ENCODE assay signal across 1 cellular context in the genomic region with DNA sequence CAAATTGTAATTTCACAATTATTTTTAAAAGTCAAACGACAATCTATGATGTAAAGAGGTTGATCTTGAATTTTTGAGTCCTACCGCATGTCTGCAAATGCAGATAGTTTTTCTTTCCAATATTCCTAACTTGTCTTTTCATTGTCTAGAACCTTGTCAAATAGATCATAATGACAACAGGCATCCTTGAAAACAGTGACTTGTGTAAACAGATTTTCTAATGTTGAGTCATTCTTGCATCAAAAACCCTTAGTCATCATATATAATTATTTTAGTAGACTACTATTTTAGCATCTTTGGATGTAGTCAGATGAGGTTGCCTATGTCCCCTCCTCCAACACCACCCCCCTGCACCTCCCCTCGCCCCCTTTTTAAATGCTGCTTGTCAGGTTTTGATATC.
A peak's percentile ranks its signal among the peaks of the same experiment; 100 is the strongest.
TF ChIP-seq lines count a peak whose summit lies in the region.

No MANE protein-coding gene starts in this region.

TF ChIP-seq in K562, 482 proteins besides CTCF, POLR2A, EP300 and RAD21 (continued from another document):
- TF ChIP-seq, protein P1, sequence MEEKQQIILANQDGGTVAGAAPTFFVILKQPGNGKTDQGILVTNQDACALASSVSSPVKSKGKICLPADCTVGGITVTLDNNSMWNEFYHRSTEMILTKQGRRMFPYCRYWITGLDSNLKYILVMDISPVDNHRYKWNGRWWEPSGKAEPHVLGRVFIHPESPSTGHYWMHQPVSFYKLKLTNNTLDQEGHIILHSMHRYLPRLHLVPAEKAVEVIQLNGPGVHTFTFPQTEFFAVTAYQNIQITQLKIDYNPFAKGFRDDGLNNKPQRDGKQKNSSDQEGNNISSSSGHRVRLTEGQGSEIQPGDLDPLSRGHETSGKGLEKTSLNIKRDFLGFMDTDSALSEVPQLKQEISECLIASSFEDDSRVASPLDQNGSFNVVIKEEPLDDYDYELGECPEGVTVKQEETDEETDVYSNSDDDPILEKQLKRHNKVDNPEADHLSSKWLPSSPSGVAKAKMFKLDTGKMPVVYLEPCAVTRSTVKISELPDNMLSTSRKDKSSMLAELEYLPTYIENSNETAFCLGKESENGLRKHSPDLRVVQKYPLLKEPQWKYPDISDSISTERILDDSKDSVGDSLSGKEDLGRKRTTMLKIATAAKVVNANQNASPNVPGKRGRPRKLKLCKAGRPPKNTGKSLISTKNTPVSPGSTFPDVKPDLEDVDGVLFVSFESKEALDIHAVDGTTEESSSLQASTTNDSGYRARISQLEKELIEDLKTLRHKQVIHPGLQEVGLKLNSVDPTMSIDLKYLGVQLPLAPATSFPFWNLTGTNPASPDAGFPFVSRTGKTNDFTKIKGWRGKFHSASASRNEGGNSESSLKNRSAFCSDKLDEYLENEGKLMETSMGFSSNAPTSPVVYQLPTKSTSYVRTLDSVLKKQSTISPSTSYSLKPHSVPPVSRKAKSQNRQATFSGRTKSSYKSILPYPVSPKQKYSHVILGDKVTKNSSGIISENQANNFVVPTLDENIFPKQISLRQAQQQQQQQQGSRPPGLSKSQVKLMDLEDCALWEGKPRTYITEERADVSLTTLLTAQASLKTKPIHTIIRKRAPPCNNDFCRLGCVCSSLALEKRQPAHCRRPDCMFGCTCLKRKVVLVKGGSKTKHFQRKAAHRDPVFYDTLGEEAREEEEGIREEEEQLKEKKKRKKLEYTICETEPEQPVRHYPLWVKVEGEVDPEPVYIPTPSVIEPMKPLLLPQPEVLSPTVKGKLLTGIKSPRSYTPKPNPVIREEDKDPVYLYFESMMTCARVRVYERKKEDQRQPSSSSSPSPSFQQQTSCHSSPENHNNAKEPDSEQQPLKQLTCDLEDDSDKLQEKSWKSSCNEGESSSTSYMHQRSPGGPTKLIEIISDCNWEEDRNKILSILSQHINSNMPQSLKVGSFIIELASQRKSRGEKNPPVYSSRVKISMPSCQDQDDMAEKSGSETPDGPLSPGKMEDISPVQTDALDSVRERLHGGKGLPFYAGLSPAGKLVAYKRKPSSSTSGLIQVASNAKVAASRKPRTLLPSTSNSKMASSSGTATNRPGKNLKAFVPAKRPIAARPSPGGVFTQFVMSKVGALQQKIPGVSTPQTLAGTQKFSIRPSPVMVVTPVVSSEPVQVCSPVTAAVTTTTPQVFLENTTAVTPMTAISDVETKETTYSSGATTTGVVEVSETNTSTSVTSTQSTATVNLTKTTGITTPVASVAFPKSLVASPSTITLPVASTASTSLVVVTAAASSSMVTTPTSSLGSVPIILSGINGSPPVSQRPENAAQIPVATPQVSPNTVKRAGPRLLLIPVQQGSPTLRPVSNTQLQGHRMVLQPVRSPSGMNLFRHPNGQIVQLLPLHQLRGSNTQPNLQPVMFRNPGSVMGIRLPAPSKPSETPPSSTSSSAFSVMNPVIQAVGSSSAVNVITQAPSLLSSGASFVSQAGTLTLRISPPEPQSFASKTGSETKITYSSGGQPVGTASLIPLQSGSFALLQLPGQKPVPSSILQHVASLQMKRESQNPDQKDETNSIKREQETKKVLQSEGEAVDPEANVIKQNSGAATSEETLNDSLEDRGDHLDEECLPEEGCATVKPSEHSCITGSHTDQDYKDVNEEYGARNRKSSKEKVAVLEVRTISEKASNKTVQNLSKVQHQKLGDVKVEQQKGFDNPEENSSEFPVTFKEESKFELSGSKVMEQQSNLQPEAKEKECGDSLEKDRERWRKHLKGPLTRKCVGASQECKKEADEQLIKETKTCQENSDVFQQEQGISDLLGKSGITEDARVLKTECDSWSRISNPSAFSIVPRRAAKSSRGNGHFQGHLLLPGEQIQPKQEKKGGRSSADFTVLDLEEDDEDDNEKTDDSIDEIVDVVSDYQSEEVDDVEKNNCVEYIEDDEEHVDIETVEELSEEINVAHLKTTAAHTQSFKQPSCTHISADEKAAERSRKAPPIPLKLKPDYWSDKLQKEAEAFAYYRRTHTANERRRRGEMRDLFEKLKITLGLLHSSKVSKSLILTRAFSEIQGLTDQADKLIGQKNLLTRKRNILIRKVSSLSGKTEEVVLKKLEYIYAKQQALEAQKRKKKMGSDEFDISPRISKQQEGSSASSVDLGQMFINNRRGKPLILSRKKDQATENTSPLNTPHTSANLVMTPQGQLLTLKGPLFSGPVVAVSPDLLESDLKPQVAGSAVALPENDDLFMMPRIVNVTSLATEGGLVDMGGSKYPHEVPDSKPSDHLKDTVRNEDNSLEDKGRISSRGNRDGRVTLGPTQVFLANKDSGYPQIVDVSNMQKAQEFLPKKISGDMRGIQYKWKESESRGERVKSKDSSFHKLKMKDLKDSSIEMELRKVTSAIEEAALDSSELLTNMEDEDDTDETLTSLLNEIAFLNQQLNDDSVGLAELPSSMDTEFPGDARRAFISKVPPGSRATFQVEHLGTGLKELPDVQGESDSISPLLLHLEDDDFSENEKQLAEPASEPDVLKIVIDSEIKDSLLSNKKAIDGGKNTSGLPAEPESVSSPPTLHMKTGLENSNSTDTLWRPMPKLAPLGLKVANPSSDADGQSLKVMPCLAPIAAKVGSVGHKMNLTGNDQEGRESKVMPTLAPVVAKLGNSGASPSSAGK (IDR thresholded peaks at IDR 0.05), result no peak
- TF ChIP-seq ZFX (CRISPR knock-in tag; IDR thresholded peaks at IDR 0.05), result no peak
- TF ChIP-seq CEBPG (CRISPR knock-in tag; IDR thresholded peaks at IDR 0.05), result no peak
- peak; percentile 38 to 64; a peak in 3 of 4 replicates for TF ChIP-seq CEBPG (tag; conservative IDR thresholded peaks at IDR 0.05 in 1 of 2, IDR thresholded peaks at IDR 0.05 in 1 of 2)
- TF ChIP-seq C11orf30 (IDR thresholded peaks at IDR 0.05; ENCODE audit: low read depth), result peak; percentile 93
- TF ChIP-seq MAFK (IDR thresholded peaks at IDR 0.05; ENCODE audit: low read length), result peak; percentile 93
- TF ChIP-seq, protein P2, sequence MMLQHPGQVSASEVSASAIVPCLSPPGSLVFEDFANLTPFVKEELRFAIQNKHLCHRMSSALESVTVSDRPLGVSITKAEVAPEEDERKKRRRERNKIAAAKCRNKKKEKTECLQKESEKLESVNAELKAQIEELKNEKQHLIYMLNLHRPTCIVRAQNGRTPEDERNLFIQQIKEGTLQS (IDR thresholded peaks at IDR 0.05), result peak; percentile 55
- TF ChIP-seq, protein P2 (CRISPR knock-in tag; conservative IDR thresholded peaks at IDR 0.05), result no peak
- peak; percentile 71 for TF ChIP-seq BACH1 (tag; IDR thresholded peaks at IDR 0.05)
- peak; percentile 53 for TF ChIP-seq NFE2 (IDR thresholded peaks at IDR 0.05; ENCODE audit: low read depth)
- peak in 1 of 2 experiments; percentile 39; a peak in 1 of 4 replicates for TF ChIP-seq TRIM24 (IDR thresholded peaks at IDR 0.05)
- no peak for TF ChIP-seq MYC (IDR thresholded peaks at IDR 0.05; ENCODE audit: low read depth, low read length)
- no peak for TF ChIP-seq MYC (CRISPR knock-in tag; IDR thresholded peaks at IDR 0.05; ENCODE audit: borderline replicate concordance, low read depth)
- TF ChIP-seq, protein P3, sequence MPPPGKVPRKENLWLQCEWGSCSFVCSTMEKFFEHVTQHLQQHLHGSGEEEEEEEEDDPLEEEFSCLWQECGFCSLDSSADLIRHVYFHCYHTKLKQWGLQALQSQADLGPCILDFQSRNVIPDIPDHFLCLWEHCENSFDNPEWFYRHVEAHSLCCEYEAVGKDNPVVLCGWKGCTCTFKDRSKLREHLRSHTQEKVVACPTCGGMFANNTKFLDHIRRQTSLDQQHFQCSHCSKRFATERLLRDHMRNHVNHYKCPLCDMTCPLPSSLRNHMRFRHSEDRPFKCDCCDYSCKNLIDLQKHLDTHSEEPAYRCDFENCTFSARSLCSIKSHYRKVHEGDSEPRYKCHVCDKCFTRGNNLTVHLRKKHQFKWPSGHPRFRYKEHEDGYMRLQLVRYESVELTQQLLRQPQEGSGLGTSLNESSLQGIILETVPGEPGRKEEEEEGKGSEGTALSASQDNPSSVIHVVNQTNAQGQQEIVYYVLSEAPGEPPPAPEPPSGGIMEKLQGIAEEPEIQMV (tag; conservative IDR thresholded peaks at IDR 0.05; ENCODE audit: low read depth), result no peak
- TF ChIP-seq, protein P4, sequence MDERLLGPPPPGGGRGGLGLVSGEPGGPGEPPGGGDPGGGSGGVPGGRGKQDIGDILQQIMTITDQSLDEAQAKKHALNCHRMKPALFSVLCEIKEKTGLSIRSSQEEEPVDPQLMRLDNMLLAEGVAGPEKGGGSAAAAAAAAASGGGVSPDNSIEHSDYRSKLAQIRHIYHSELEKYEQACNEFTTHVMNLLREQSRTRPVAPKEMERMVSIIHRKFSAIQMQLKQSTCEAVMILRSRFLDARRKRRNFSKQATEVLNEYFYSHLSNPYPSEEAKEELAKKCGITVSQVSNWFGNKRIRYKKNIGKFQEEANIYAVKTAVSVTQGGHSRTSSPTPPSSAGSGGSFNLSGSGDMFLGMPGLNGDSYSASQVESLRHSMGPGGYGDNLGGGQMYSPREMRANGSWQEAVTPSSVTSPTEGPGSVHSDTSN (CRISPR knock-in tag; IDR thresholded peaks at IDR 0.05; ENCODE audit: low read depth), result no peak
- TF ChIP-seq, protein P4 (tag; conservative IDR thresholded peaks at IDR 0.05; ENCODE audit: low read depth), result 0 out of 2 replicates have a peak, but pooled peaks have one; percentile 44
- TF ChIP-seq BRCA1 (IDR thresholded peaks at IDR 0.05), result no peak
- TF ChIP-seq BRCA1 (CRISPR knock-in tag; IDR thresholded peaks at IDR 0.05), result no peak
- TF ChIP-seq, protein P5, sequence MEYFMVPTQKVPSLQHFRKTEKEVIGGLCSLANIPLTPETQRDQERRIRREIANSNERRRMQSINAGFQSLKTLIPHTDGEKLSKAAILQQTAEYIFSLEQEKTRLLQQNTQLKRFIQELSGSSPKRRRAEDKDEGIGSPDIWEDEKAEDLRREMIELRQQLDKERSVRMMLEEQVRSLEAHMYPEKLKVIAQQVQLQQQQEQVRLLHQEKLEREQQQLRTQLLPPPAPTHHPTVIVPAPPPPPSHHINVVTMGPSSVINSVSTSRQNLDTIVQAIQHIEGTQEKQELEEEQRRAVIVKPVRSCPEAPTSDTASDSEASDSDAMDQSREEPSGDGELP (CRISPR knock-in tag; IDR thresholded peaks at IDR 0.05; ENCODE audit: borderline replicate concordance), result no peak
- TF ChIP-seq MAFG (tag; conservative IDR thresholded peaks at IDR 0.05), result peak; percentile 96
- peak; percentile 96 for TF ChIP-seq ZNF316 (IDR thresholded peaks at IDR 0.05)
- peak; percentile 18 for TF ChIP-seq MEIS2 (IDR thresholded peaks at IDR 0.05; ENCODE audit: partially characterized antibody)
- TF ChIP-seq SMAD4 (CRISPR knock-in tag; conservative IDR thresholded peaks at IDR 0.05), result no peak
- peak; percentile 90 for TF ChIP-seq MAFF (IDR thresholded peaks at IDR 0.05; ENCODE audit: low read length)
- TF ChIP-seq FOSL1 (tag; conservative IDR thresholded peaks at IDR 0.05), result no peak
